Comparison of ENCODE assay signal across 8 cellular contexts in the genomic region with DNA sequence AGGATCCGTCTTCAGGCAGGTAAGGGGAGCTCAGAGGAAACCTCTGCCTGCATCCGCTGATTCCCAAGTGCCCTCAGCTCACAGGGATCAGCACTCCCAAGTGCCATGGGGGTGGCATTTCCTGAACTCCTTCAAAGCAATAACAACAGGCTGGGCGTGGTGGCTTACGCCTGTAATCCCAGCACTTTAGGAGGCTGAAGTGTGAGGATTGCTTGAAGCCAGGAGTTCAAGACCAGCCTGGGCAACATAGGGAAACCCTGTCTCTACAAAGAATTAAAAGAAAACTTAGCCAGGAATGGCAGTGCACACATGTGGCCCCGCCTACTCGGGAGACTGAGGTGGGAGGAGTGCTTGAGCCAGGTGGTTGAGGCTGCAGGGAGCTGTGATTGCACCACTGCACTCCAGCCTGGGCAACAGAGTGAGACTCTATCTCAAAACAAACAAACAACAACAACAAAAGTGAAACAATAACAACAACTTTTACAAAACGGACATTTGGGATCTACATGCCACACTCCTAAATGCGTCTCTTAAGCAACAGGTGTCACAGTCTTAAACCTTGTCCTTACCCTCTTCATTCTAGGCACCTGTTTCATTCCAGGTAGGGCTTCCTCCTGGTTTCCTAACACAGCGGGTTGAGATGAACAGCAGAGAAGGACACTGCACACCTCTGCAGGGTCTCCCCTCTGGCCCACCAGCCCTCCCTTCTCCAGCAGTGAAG.
DNase-seq lines count a peak whose midpoint lies in the region; ATAC-seq and TF ChIP-seq lines count a peak whose summit lies in the region.

No MANE protein-coding gene starts in this region.

- H3K9me3 Mint-ChIP-seq in effector memory CD8-positive, alpha-beta T cell = no peaks in the 10 kb centered on the region

- WGBS in psoas muscle, 3 donors = 61 to 68% (median 61%) methylated on average over 9 of the region's 9 CpGs

- TF ChIP-seq CTCF in psoas muscle (IDR thresholded peaks at IDR 0.05) (no peak), omental fat pad (IDR thresholded peaks at IDR 0.05) (no peak)

- no peaks in the 10 kb centered on the region for H3K27me3 ChIP-seq in MG63
- H3K27me3 ChIP-seq in psoas muscle (ENCODE audit: insufficient read depth in 3 of 3, low read length in 2 of 3) = no peaks in the 10 kb centered on the region

- no peak for ATAC-seq in effector memory CD8-positive, alpha-beta T cell (replicated peaks)
- ATAC-seq in psoas muscle = peak in 1 of 4 donors; percentile 16
- ATAC-seq in GM18858 (IDR thresholded peaks at IDR 0.05; ENCODE audit: unreplicated experiment) = no peak
- no peak for ATAC-seq in omental fat pad (ENCODE audit: low FRiP score)

- H3K36me3 ChIP-seq in MG63 (no peaks in the 10 kb centered on the region), psoas muscle (ENCODE audit: insufficient read depth in 1 of 2, low read depth in 1 of 2) (no peaks in the 10 kb centered on the region)

- H3K9me3 ChIP-seq in MG63 (no peaks in the 10 kb centered on the region), psoas muscle (no peaks in the 10 kb centered on the region)

- peak overlapping the region; percentile 96 to 98 for H3K4me3 Mint-ChIP-seq in effector memory CD8-positive, alpha-beta T cell

- DNase-seq in ELR (ENCODE audit: low read depth) = peak; percentile 2
- DNase-seq in MG63 = no peak
- DNase-seq in effector memory CD8-positive, alpha-beta T cell = no peak
- no peak for DNase-seq in psoas muscle
- DNase-seq in NCI-H1694 treated with DMSO at 0.1 percent for 48 hours (lab: John Stamatoyannopoulos, UW) = no peak
- DNase-seq in stimulated activated CD4-positive, alpha-beta T cell treated with anti-CD3 and anti-CD28 coated beads, Interleukin-1b, Interleukin-23, amount 100 ng/mL, for 48 hours = no peak
- no peak for DNase-seq in omental fat pad (ENCODE audit: low spot score)

- peak overlapping the region; percentile 84 for H3K27ac ChIP-seq in psoas muscle

- H3K27ac Mint-ChIP-seq in effector memory CD8-positive, alpha-beta T cell = peak overlapping the region; percentile 98 to 100

- intact Hi-C loops in psoas muscle (cut with DNase I) = loop anchor here (5.0 to 10.0 kb wide), 4 partner anchors 78 to 526 kb away; a partner anchor contains a TSS

- H3K36me3 Mint-ChIP-seq in effector memory CD8-positive, alpha-beta T cell (ENCODE audit: insufficient read depth) = peaks cover 5% of the 10 kb centered on the region

- H3K4me1 ChIP-seq in psoas muscle = no peaks in the 10 kb centered on the region

- H3K4me3 ChIP-seq in MG63 = peak overlapping the region; percentile 69
- peak overlapping the region; percentile 90 for H3K4me3 ChIP-seq in psoas muscle

- H3K27me3 Mint-ChIP-seq in effector memory CD8-positive, alpha-beta T cell = no peaks in the 10 kb centered on the region

- peaks cover 14 to 39% of the 10 kb centered on the region in 2 donors for H3K4me1 Mint-ChIP-seq in effector memory CD8-positive, alpha-beta T cell (ENCODE audit: low read depth in 2 of 2)
